Comparison of ENCODE assay signal across 29 cellular contexts in the genomic region with DNA sequence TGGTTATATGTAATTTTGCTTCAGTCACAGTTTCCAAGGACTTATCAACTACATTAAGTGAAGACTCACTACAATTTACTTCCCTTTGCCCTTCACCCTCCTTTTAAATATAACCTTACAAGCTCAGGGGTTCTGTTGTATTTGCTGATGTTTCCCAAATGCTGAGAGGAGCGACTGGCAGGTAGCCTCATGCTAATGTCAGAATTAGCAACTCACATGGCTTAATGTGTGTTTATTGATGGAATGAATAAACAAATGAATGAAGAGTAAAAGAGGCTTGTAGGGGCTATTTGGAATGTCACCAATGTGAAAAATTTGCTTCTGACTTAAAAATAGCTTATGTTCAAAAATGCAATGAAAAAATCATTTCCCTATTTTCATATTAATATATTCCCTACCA. TPM values are rescaled to one million over a fixed set of nuclear protein-coding genes. Genes with fewer than 3 reads are reported as not detected.
"Had no signal": no experiment of that assay in that cellular context is flagged by ENCODE, and none has a peak within 500 bp of the region (broad histone marks: within the 10 kb centered on the region; RNA-seq: fewer than 3 reads in every experiment).

No MANE protein-coding gene starts in this region.

- ATAC-seq: HepG2, K562, Panc1, PC-3, T-cell had no signal

- FAIRE-seq: HepG2, HTR-8/SVneo, K562 had no signal

- H3K9me3 ChIP-seq: SK-N-SH had no signal

- H3K27ac Mint-ChIP-seq: T-cell had no signal

- H3K4me3 ChIP-seq: K562 had no signal

- H3K4me2 ChIP-seq: KMS-11, SK-N-SH had no signal

- H3K9me3 Mint-ChIP-seq: T-cell had no signal

- H3K9ac ChIP-seq: KMS-11, SK-N-SH had no signal

- H3K27me3 Mint-ChIP-seq: IgD-negative memory B cell, T-cell had no signal

- DNase-seq: Kasumi-1; MM.1S; NCI-H1092 treated with DMSO at 0.1 percent for 48 hours; NCI-H1436; NCI-H187; NCI-H2029; NCI-H2081 treated with DMSO at 0.1 percent for 48 hours; NCI-H2171; NCI-H226; NCI-H446; NCI-H510A; NCI-H524 treated with DMSO at 0.1 percent for 48 hours; NCI-H69; NCI-H774; NK-92 treated with Interleukin-12 subunit alpha and Interleukin-12 subunit beta, amount 100 ng/mL, for 24 hours; PC-3; SHP77; SK-N-SH; SW 1271; T-cell had no signal

- H3K27ac ChIP-seq: HL-60, KMS-11, RWPE1 had no signal

- H3K4me3 Mint-ChIP-seq: IgD-negative memory B cell, T-cell had no signal

RNA-seq across cellular contexts. Expression of gene MAP7, which starts 41.4 kb away (rescaled TPM):
- total RNA-seq: OCI-LY7 had no signal
- polyA plus RNA-seq: HepG2 had no signal
